20 cellular contexts compared by ENCODE assay signal in the genomic region with DNA sequence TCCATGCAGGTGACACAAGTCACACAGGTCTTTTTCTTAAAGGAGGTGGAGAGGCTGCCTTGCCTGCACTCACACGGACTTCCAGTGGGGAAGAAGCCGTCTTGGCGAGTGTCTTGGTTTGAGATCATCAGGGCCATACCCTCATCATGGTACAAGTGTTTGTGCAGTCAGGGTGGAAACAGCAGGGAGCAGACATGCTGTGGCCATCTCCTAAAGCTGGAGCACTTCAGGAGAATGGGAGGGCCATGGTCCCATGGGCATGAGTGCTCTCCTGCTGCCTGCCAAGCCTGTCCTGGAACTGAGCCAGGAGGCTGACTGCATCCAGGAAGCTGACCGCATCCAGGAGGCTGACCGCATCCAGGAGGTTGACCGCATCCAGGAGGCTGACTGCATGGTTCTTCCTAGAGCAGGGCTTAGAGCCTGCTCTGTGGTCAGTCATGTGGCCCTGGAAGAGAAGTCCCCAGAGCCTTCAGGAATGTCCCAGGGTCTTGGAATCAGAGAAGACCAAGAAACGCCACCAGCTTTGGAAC.
DNase-seq lines count a peak whose midpoint lies in the region; ATAC-seq and TF ChIP-seq lines count a peak whose summit lies in the region.
"Had no signal": no experiment of that assay in that cellular context is flagged by ENCODE, and none has a peak within 500 bp of the region (broad histone marks: within the 10 kb centered on the region; RNA-seq: fewer than 3 reads in every experiment).

No MANE protein-coding gene starts in this region.

- TF ChIP-seq CTCF in chondrocyte (IDR thresholded peaks at IDR 0.05) (no peak), WERI-Rb-1 (IDR thresholded peaks at IDR 0.05; ENCODE audit: low read depth, low read length) (no peak)

- no peaks in the 10 kb centered on the region for H3K9me3 Mint-ChIP-seq in chondrocyte (ENCODE audit: low read depth)
- H3K9me3 Mint-ChIP-seq: activated naive CD8-positive, alpha-beta T cell treated with anti-CD3 and anti-CD28 coated beads, Interleukin-2, amount 50 U/mL, for 24 hours; CD4-positive, alpha-beta T cell; stimulated activated naive CD8-positive, alpha-beta T cell treated with anti-CD3 and anti-CD28 coated beads, Interleukin-15, Interleukin-2, amounts not matched to agents 100 ng/mL and 50 ng/mL, for 24 hours had no signal

- H3K4me3 ChIP-seq in WERI-Rb-1 (ENCODE audit: low read depth, low read length): no peak overlapping the region
- H3K4me3 ChIP-seq: esophagus squamous epithelium, uterus had no signal

- H3K4me1 Mint-ChIP-seq in chondrocyte (ENCODE audit: low read depth): no peaks in the 10 kb centered on the region

- H3K36me3 ChIP-seq in WERI-Rb-1: no peaks in the 10 kb centered on the region
- H3K36me3 ChIP-seq: esophagus squamous epithelium, uterus had no signal

- H3K9me3 ChIP-seq in WERI-Rb-1 (ENCODE audit: severe bottlenecking): no peaks in the 10 kb centered on the region
- H3K9me3 ChIP-seq: esophagus squamous epithelium, uterus had no signal

- ATAC-seq in stimulated activated naive CD8-positive, alpha-beta T cell treated with anti-CD3 and anti-CD28 coated beads, Interleukin-15, Interleukin-2, amounts not matched to agents 100 U/mL and 50 U/mL, for 24 hours: no peak
- ATAC-seq in GM19023 (IDR thresholded peaks at IDR 0.05; ENCODE audit: unreplicated experiment): no peak
- ATAC-seq: activated naive CD8-positive, alpha-beta T cell treated with anti-CD3 and anti-CD28 coated beads, Interleukin-2, amount 50 U/mL, for 24 hours; left ventricle myocardium superior had no signal

- H3K27ac ChIP-seq in WERI-Rb-1: no peak overlapping the region
- H3K27ac ChIP-seq: esophagus squamous epithelium, parathyroid adenoma, uterus had no signal

- H3K27me3 ChIP-seq in WERI-Rb-1 (ENCODE audit: insufficient read depth, low read depth, severe bottlenecking): peaks cover 8% of the 10 kb centered on the region
- H3K27me3 ChIP-seq: uterus had no signal

- no peaks in the 10 kb centered on the region for H3K36me3 Mint-ChIP-seq in chondrocyte (ENCODE audit: low read depth)

- H3K27me3 Mint-ChIP-seq in chondrocyte (ENCODE audit: low read depth): peaks cover 6% of the 10 kb centered on the region

- DNase-seq in A172 (ENCODE audit: low spot score) (peak; percentile 46), DMS79 (lab: John Stamatoyannopoulos, UW) (peak; percentile 40), NCI-H510A (lab: John Stamatoyannopoulos, UW) (peak; percentile 74), chondrocyte (ENCODE audit: low spot score) (peak; percentile 70), GM03348 (ENCODE audit: low spot score) (no peak), WERI-Rb-1 (no peak)
- DNase-seq in stimulated activated naive CD8-positive, alpha-beta T cell treated with anti-CD3 and anti-CD28 coated beads, Interleukin-15, Interleukin-2, amounts not matched to agents 100 U/mL and 50 U/mL, for 24 hours: no peak
- DNase-seq: activated CD4-positive, alpha-beta T cell treated with anti-CD3 and anti-CD28 coated beads for 4 hours; activated naive CD8-positive, alpha-beta T cell treated with anti-CD3 and anti-CD28 coated beads, Interleukin-2, amount 50 U/mL, for 24 hours; CD4-positive, alpha-beta T cell; esophagus squamous epithelium; left ventricle myocardium superior; MM.1S; NCI-H1930; NCI-H526 treated with DMSO at 0.1 percent for 48 hours; stimulated activated CD4-positive, alpha-beta T cell treated with anti-CD3 and anti-CD28 coated beads, Interleukin-1b, Interleukin-23, amount 100 ng/mL, for 48 hours; uterus had no signal

- H3K4me3 Mint-ChIP-seq in chondrocyte (ENCODE audit: unreplicated experiment): no peak overlapping the region
- H3K4me3 Mint-ChIP-seq: activated naive CD8-positive, alpha-beta T cell treated with anti-CD3 and anti-CD28 coated beads, Interleukin-2, amount 50 U/mL, for 24 hours; CD4-positive, alpha-beta T cell; stimulated activated naive CD8-positive, alpha-beta T cell treated with anti-CD3 and anti-CD28 coated beads, Interleukin-15, Interleukin-2, amounts not matched to agents 100 ng/mL and 50 ng/mL, for 24 hours had no signal

- no peak overlapping the region for H3K27ac Mint-ChIP-seq in chondrocyte (ENCODE audit: unreplicated experiment)
- H3K27ac Mint-ChIP-seq: activated naive CD8-positive, alpha-beta T cell treated with anti-CD3 and anti-CD28 coated beads, Interleukin-2, amount 50 U/mL, for 24 hours; CD4-positive, alpha-beta T cell; stimulated activated naive CD8-positive, alpha-beta T cell treated with anti-CD3 and anti-CD28 coated beads, Interleukin-15, Interleukin-2, amounts not matched to agents 100 ng/mL and 50 ng/mL, for 24 hours had no signal

Comparison
In these comparisons a context has a peak if more than half of its experiments do, and no peak if none do; other contexts are left out.
1. DNase-seq: peak in A172 (single experiment), DMS79 (single experiment), NCI-H510A (single experiment) and chondrocyte (single experiment); none in GM03348 (single experiment), stimulated activated naive CD8-positive, alpha-beta T cell treated with anti-CD3 and anti-CD28 coated beads, Interleukin-15, Interleukin-2, amounts not matched to agents 100 U/mL and 50 U/mL, for 24 hours (single experiment) and WERI-Rb-1 (single experiment).